In genomic region chr5:95961617-95962474, GRCh38 we compare ENCODE assay signal across 1 cellular context.
TF ChIP-seq lines count a peak whose summit lies in the region.

Gene ELL2 (minus strand): TSS chr5:95961851. CDS start chr5:95961721, 130 bp downstream.

TF ChIP-seq in IMR-90, 13 proteins besides CTCF, POLR2A, EP300 and RAD21 (continued from another document):
- TF ChIP-seq CHD1 (IDR thresholded peaks at IDR 0.05; ENCODE audit: low read depth, low read length) (no peak), MAZ (IDR thresholded peaks at IDR 0.05; ENCODE audit: borderline replicate concordance, low read depth, low read length) (0 out of 2 replicates have a peak, but pooled peaks have one; percentile 53)
